Comparison of ENCODE assay signal across 16 cellular contexts in the genomic region with DNA sequence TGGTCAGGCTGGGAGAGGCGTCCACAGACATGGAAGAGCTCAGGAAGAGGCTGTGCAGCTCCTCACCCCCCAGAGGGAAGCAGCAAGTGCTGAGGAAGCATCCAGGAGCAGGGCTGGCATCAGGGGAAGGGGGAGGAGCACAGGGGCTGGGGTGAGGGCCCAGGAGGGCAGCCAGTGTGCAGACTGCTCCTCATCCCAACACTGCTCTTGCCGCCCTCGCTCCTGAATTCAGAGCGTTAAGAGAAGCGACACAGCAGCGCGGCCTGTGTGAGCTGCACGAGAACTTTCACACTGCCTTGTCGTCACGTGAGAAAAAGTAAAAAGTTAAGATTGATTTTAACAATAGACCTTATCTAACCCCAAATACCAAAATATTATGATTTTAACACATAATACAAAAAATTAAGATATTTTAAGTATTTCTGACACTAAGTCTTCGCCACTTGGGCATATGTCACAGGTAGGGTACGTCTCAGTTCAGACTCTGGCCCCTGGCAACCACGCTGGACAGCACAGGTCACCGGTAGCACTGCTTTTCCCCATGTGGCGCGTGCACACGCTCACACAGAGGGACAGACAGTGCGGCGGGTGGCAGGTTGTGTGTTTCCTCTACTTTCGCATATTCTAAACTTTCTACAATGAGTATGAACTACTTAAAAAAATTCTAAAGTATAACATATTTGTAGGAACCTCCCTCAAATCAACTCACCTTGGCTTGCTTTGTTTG. TPM values are rescaled to one million over a fixed set of nuclear protein-coding genes. Genes with fewer than 3 reads are reported as not detected.
DNase-seq lines count a peak whose midpoint lies in the region; ATAC-seq and TF ChIP-seq lines count a peak whose summit lies in the region.
"Had no signal": no experiment of that assay in that cellular context is flagged by ENCODE, and none has a peak within 500 bp of the region (broad histone marks: within the 10 kb centered on the region; RNA-seq: fewer than 3 reads in every experiment).

No MANE protein-coding gene starts in this region.

- POLR2A ChIA-PET in CD4-positive, alpha-beta memory T cell (lab: Charles Lee; ENCODE audit: partially characterized antibody) = interaction anchor here (1.3 to 3.1 kb wide), 3 partner anchors 8 to 20 kb away, joined by 4 to 24 read pairs (median 5); a partner anchor contains a TSS
- POLR2A ChIA-PET in CD8-positive, alpha-beta memory T cell (lab: Charles Lee) = interaction anchor here (0.7 kb wide), 1 partner anchor 9 kb away, joined by 6 read pairs; no protein-coding TSS in a partner anchor

- no peak for TF ChIP-seq CTCF in nephron progenitor cell (IDR thresholded peaks at IDR 0.05)

- intact Hi-C loops in CD4-positive, alpha-beta memory T cell (cut with micrococcal nuclease) = loop anchor here (2.0 kb wide), 1 partner anchor 19 kb away; a partner anchor contains a TSS

- H3K4me3 Mint-ChIP-seq in CD4-positive, alpha-beta memory T cell = no peak overlapping the region
- H3K4me3 Mint-ChIP-seq in CD8-positive, alpha-beta memory T cell = peak overlapping the region in 2 of 7 donors; percentile 61 to 83
- H3K4me3 Mint-ChIP-seq in activated T-helper 17 cell treated with anti-CD3 and anti-CD28 coated beads, Interleukin-2, amount 50 U/mL, for 72 hours = peak overlapping the region; percentile 66
- H3K4me3 Mint-ChIP-seq in nephron progenitor cell = no peak overlapping the region

- peaks cover 7 to 25% (median 15%) of the 10 kb centered on the region in 4 donors for H3K4me1 Mint-ChIP-seq in CD4-positive, alpha-beta memory T cell
- peaks cover 11 to 32% (median 25%) of the 10 kb centered on the region in 3 donors for H3K4me1 Mint-ChIP-seq in CD8-positive, alpha-beta memory T cell
- H3K4me1 Mint-ChIP-seq in activated T-helper 17 cell treated with anti-CD3 and anti-CD28 coated beads, Interleukin-2, amount 50 U/mL, for 72 hours = peaks cover 12% of the 10 kb centered on the region
- no peaks in the 10 kb centered on the region for H3K4me1 Mint-ChIP-seq in nephron progenitor cell

- H3K27me3 Mint-ChIP-seq in CD4-positive, alpha-beta memory T cell = no peaks in the 10 kb centered on the region
- H3K27me3 Mint-ChIP-seq in CD8-positive, alpha-beta memory T cell = peaks cover 0 to 5% of the 10 kb centered on the region in 2 donors
- no peaks in the 10 kb centered on the region for H3K27me3 Mint-ChIP-seq in activated T-helper 17 cell treated with anti-CD3 and anti-CD28 coated beads, Interleukin-2, amount 50 U/mL, for 72 hours
- H3K27me3 Mint-ChIP-seq in nephron progenitor cell (ENCODE audit: low read depth, poor library complexity) = no peaks in the 10 kb centered on the region

- H3K27me3 ChIP-seq in CD4-positive, alpha-beta memory T cell (ENCODE audit: insufficient read depth, low read length) = no peaks in the 10 kb centered on the region
- H3K27me3 ChIP-seq in CD8-positive, alpha-beta memory T cell (ENCODE audit: insufficient read depth, low read length, poor library complexity, severe bottlenecking) = no peaks in the 10 kb centered on the region
- H3K27me3 ChIP-seq: neutrophil, sigmoid colon, tibial artery had no signal

- H3K9me3 Mint-ChIP-seq in CD4-positive, alpha-beta memory T cell = peaks cover 0 to 1% (median 0%) of the 10 kb centered on the region in 8 donors
- no peaks in the 10 kb centered on the region for H3K9me3 Mint-ChIP-seq in CD8-positive, alpha-beta memory T cell
- H3K9me3 Mint-ChIP-seq in activated T-helper 17 cell treated with anti-CD3 and anti-CD28 coated beads, Interleukin-2, amount 50 U/mL, for 72 hours = no peaks in the 10 kb centered on the region
- H3K9me3 Mint-ChIP-seq in nephron progenitor cell = no peaks in the 10 kb centered on the region

- H3K36me3 ChIP-seq in CD4-positive, alpha-beta memory T cell (ENCODE audit: insufficient read depth, low read length) = peaks cover 86% of the 10 kb centered on the region
- peaks cover 68% of the 10 kb centered on the region for H3K36me3 ChIP-seq in CD8-positive, alpha-beta memory T cell (ENCODE audit: insufficient read depth, low read length)

- DNase-seq in CD4-positive, alpha-beta memory T cell = no peak
- no peak for DNase-seq in CD8-positive, alpha-beta memory T cell
- DNase-seq in nephron progenitor cell (no peak), AG08395 (ENCODE audit: low spot score) (no peak), occipital lobe (lab: John Stamatoyannopoulos, UW) (no peak)
- DNase-seq: activated CD4-positive, alpha-beta T cell treated with anti-CD3 and anti-CD28 coated beads, Interleukin-2, amount 50 U/mL, for 48 hours; DMS79 treated with DMSO at 0.1 percent for 48 hours; MM.1S; NCI-H2029; NCI-H524; PC-3; sigmoid colon; tibial artery had no signal

- peak overlapping the region; percentile 25 for H3K27ac ChIP-seq in CD4-positive, alpha-beta memory T cell (ENCODE audit: low read depth, low read length)
- peak overlapping the region; percentile 31 for H3K27ac ChIP-seq in CD8-positive, alpha-beta memory T cell (ENCODE audit: low read depth, low read length)
- H3K27ac ChIP-seq: neutrophil, sigmoid colon, tibial artery had no signal

- H3K36me3 Mint-ChIP-seq in CD4-positive, alpha-beta memory T cell = peaks cover 44 to 76% of the 10 kb centered on the region in 2 donors
- peaks cover 0 to 97% (median 18%) of the 10 kb centered on the region in 3 donors for H3K36me3 Mint-ChIP-seq in CD8-positive, alpha-beta memory T cell
- H3K36me3 Mint-ChIP-seq in activated T-helper 17 cell treated with anti-CD3 and anti-CD28 coated beads, Interleukin-2, amount 50 U/mL, for 72 hours (ENCODE audit: low read depth) = peaks cover 100% of the 10 kb centered on the region
- H3K36me3 Mint-ChIP-seq in nephron progenitor cell (ENCODE audit: low read depth) = peaks cover 46% of the 10 kb centered on the region

- ATAC-seq in activated T-helper 17 cell treated with anti-CD3 and anti-CD28 coated beads, Interleukin-2, amount 50 U/mL, for 72 hours (replicated peaks) = no peak
- ATAC-seq in HG03439 (IDR thresholded peaks at IDR 0.05; ENCODE audit: unreplicated experiment) = no peak
- ATAC-seq: PC-3 had no signal

- no peaks in the 10 kb centered on the region for H3K9me3 ChIP-seq in CD4-positive, alpha-beta memory T cell (ENCODE audit: control insufficient read depth in 1 of 2, low read length in 2 of 2)
- H3K9me3 ChIP-seq in CD8-positive, alpha-beta memory T cell (ENCODE audit: low read length) = no peaks in the 10 kb centered on the region
- H3K9me3 ChIP-seq: neutrophil, sigmoid colon, tibial artery had no signal

- peak overlapping the region in 5 of 7 donors; percentile 70 to 86 (median 78) for H3K27ac Mint-ChIP-seq in CD4-positive, alpha-beta memory T cell
- H3K27ac Mint-ChIP-seq in CD8-positive, alpha-beta memory T cell = peak overlapping the region in 7 of 8 donors; percentile 36 to 96 (median 72)
- peak overlapping the region; percentile 84 for H3K27ac Mint-ChIP-seq in activated T-helper 17 cell treated with anti-CD3 and anti-CD28 coated beads, Interleukin-2, amount 50 U/mL, for 72 hours
- peak overlapping the region; percentile 71 for H3K27ac Mint-ChIP-seq in nephron progenitor cell

- no peaks in the 10 kb centered on the region for H3K4me1 ChIP-seq in CD4-positive, alpha-beta memory T cell (ENCODE audit: insufficient read depth, low read length)
- H3K4me1 ChIP-seq in CD8-positive, alpha-beta memory T cell (ENCODE audit: insufficient read depth, low read length) = no peaks in the 10 kb centered on the region
- H3K4me1 ChIP-seq: sigmoid colon, tibial artery had no signal

- CTCF ChIA-PET in CD4-positive, alpha-beta memory T cell (lab: Charles Lee; ENCODE audit: partially characterized antibody) = interaction anchor here (1.3 to 2.2 kb wide), 2 partner anchors 10 to 162 kb away, joined by 3 to 7 read pairs; no protein-coding TSS in a partner anchor
- CTCF ChIA-PET in CD8-positive, alpha-beta memory T cell (lab: Charles Lee) = interaction anchor here (0.8 to 2.7 kb wide), 4 partner anchors 8 to 180 kb away, joined by 3 to 13 read pairs (median 8); no protein-coding TSS in a partner anchor

- H3K4me3 ChIP-seq in CD4-positive, alpha-beta memory T cell (ENCODE audit: low read length in 2 of 2) = no peak overlapping the region
- H3K4me3 ChIP-seq in CD8-positive, alpha-beta memory T cell (ENCODE audit: low read length) = no peak overlapping the region
- H3K4me3 ChIP-seq: sigmoid colon, tibial artery had no signal

RNA-seq across cellular contexts. Expression of a gene that starts 19.7 kb away (rescaled TPM):
- total RNA-seq in CD4-positive, alpha-beta memory T cell = 10 to 100 TPM; 41.3 to 41.4 TPM
- polyA plus RNA-seq in CD4-positive, alpha-beta memory T cell = 10 to 100 TPM in 1 of 2 donors, 1 to 10 TPM in 1; 2.6 to 35.5 TPM
- total RNA-seq in CD8-positive, alpha-beta memory T cell = 100 to 1,000 TPM; 156 to 165 TPM
- polyA plus RNA-seq in CD8-positive, alpha-beta memory T cell = 26.5 TPM
- 10 to 100 TPM; 86.5 to 96.8 TPM for total RNA-seq in activated T-helper 17 cell treated with anti-CD3 and anti-CD28 coated beads, Interleukin-2, amount 50 U/mL, for 72 hours
- 5.6 TPM for total RNA-seq in occipital lobe

RNA-seq across cellular contexts. Expression of a gene that starts 19.8 kb away (rescaled TPM):
- 1 to 10 TPM; 2.8 to 3.2 TPM for total RNA-seq in CD4-positive, alpha-beta memory T cell
- 1 to 10 TPM in 1 of 2 donors, under 1 TPM in 1; 0.55 to 1.9 TPM for polyA plus RNA-seq in CD4-positive, alpha-beta memory T cell
- total RNA-seq in CD8-positive, alpha-beta memory T cell = 1 to 10 TPM; 5.4 to 7.7 TPM
- 2.5 TPM for polyA plus RNA-seq in CD8-positive, alpha-beta memory T cell
- 1 to 10 TPM; 3.2 to 5.7 TPM for total RNA-seq in activated T-helper 17 cell treated with anti-CD3 and anti-CD28 coated beads, Interleukin-2, amount 50 U/mL, for 72 hours
- 53.8 TPM for total RNA-seq in occipital lobe
